Comparison of ENCODE assay signal across 8 cellular contexts in genomic region chr11:60334005-60334620, GRCh38. TPM values are rescaled to one million over a fixed set of nuclear protein-coding genes. Genes with fewer than 3 reads are reported as not detected.
DNase-seq lines count a peak whose midpoint lies in the region; ATAC-seq and TF ChIP-seq lines count a peak whose summit lies in the region.

No MANE protein-coding gene starts in this region.

- H2AFZ ChIP-seq in mammary epithelial cell (ENCODE audit: low read depth, low read length) = no peak overlapping the region

- peak; percentile 74 for TF ChIP-seq CTCF in WERI-Rb-1 (IDR thresholded peaks at IDR 0.05; ENCODE audit: low read depth, low read length)
- peak; percentile 65 to 80 for TF ChIP-seq CTCF in mammary epithelial cell (conservative IDR thresholded peaks at IDR 0.05 in 1 of 2, IDR thresholded peaks at IDR 0.05 in 1 of 2; ENCODE audit: extremely low read depth in 1 of 2, insufficient read depth in 1 of 2, low read depth in 1 of 2, low read length in 2 of 2)

- no peaks in the 10 kb centered on the region for H4K20me1 ChIP-seq in mammary epithelial cell (ENCODE audit: insufficient read depth, low read length)

- 0% methylated on average over 1 of the region's 2 CpGs for WGBS in mammary epithelial cell (ENCODE audit: low coverage, missing lambda C conversion rate)

- H3K9me3 ChIP-seq in WERI-Rb-1 (ENCODE audit: severe bottlenecking) (no peaks in the 10 kb centered on the region), mammary epithelial cell (replicated peaks; ENCODE audit: insufficient read depth, low read length) (no peaks in the 10 kb centered on the region)

- H3K27ac ChIP-seq in WERI-Rb-1 (no peak overlapping the region), mammary epithelial cell (ENCODE audit: insufficient read depth, low read depth, low read length) (no peak overlapping the region)

- no peak overlapping the region for H3K9ac ChIP-seq in mammary epithelial cell (ENCODE audit: insufficient read depth, low read length)

- dilution Hi-C loops in mammary epithelial cell (cut with HindIII; ENCODE audit: low sequenced_read_pairs) = no loop called here

- BruUV-seq in mammary epithelial cell (replicated peaks; lab: Mats Ljungman, UMichigan) = no TSS peak

- intact Hi-C loops in mammary epithelial cell (cut with micrococcal nuclease) = loop anchor here (1.0 kb wide), 1 partner anchor 284 kb away; no protein-coding TSS in a partner anchor

- H3K36me3 ChIP-seq in WERI-Rb-1 = no peaks in the 10 kb centered on the region
- no peaks in the 10 kb centered on the region for H3K36me3 ChIP-seq in mammary epithelial cell (ENCODE audit: insufficient read depth, low read length)

- DNase-seq in COLO829 (ENCODE audit: low spot score) = peak; percentile 67
- DNase-seq in NCI-H1048 (lab: John Stamatoyannopoulos, UW) = peak; percentile 3
- peak; percentile 73 for DNase-seq in WERI-Rb-1
- peak; percentile 58 for DNase-seq in mammary epithelial cell
- DNase-seq in left lobe of liver (ENCODE audit: low spot score) = peak; percentile 55
- peak; percentile 38 for DNase-seq in stimulated activated CD8-positive, alpha-beta memory T cell treated with anti-CD3 and anti-CD28 coated beads, Interleukin-12 subunit alpha, Interleukin-12 subunit beta, amount 100 ng/mL, for 1 hour (ENCODE audit: low read depth)
- DNase-seq in NCI-H128 (lab: John Stamatoyannopoulos, UW; ENCODE audit: unreplicated experiment) = no peak

- H3K4me2 ChIP-seq in mammary epithelial cell (ENCODE audit: insufficient read depth, low read depth, low read length) = no peak overlapping the region

- no peaks in the 10 kb centered on the region for H3K79me2 ChIP-seq in mammary epithelial cell (ENCODE audit: insufficient read depth, low read length)

- CTCF ChIA-PET in mammary epithelial cell (lab: Charles Lee; ENCODE audit: low non-redundant PET) = interaction anchor here (0.8 kb wide), 1 partner anchor 314 kb away, joined by 4 read pairs; no protein-coding TSS in a partner anchor

- H3K4me1 ChIP-seq in mammary epithelial cell (ENCODE audit: insufficient read depth, low read length) = no peaks in the 10 kb centered on the region

- in situ Hi-C loops in mammary epithelial cell (cut with MboI; ENCODE audit: low sequenced_read_pairs in 2 of 2) = no loop called here

- H3K27me3 ChIP-seq in WERI-Rb-1 (ENCODE audit: insufficient read depth, low read depth, severe bottlenecking) = peaks cover 9% of the 10 kb centered on the region
- H3K27me3 ChIP-seq in mammary epithelial cell (ENCODE audit: insufficient read depth, low read length) = peaks cover 2% of the 10 kb centered on the region

- H3K4me3 ChIP-seq in WERI-Rb-1 (ENCODE audit: low read depth, low read length) (no peak overlapping the region), mammary epithelial cell (replicated peaks in 1 of 3; ENCODE audit: insufficient read depth in 1 of 3, low read depth in 2 of 3, low read length in 3 of 3) (no peak overlapping the region)

- ATAC-seq in GM21619 (IDR thresholded peaks at IDR 0.05; ENCODE audit: unreplicated experiment) (peak; percentile 60), left lobe of liver (peak; percentile 92)

RNA-seq across cellular contexts. Expression of gene MS4A6E, which starts 7.1 kb away (rescaled TPM):
- total RNA-seq in mammary epithelial cell (not detected), left lobe of liver (not detected)
- polyA plus RNA-seq in mammary epithelial cell = not detected
- polyA minus RNA-seq in mammary epithelial cell = not detected

RNA-seq across cellular contexts. Expression of gene MS4A7, which starts 44.2 kb away (rescaled TPM):
- not detected for total RNA-seq in mammary epithelial cell
- not detected for polyA plus RNA-seq in mammary epithelial cell
- polyA minus RNA-seq in mammary epithelial cell = not detected
- total RNA-seq in left lobe of liver = 13.7 TPM

RNA-seq across cellular contexts. Expression of gene MS4A4A, which starts 53.6 kb away (rescaled TPM):
- total RNA-seq in mammary epithelial cell (not detected), left lobe of liver (5.6 TPM)
- not detected for polyA plus RNA-seq in mammary epithelial cell
- polyA minus RNA-seq in mammary epithelial cell = not detected

Comparison
In these comparisons a context has a peak if more than half of its experiments do, and no peak if none do; other contexts are left out.
1. RNA of gene MS4A7, which starts 44.2 kb away (total RNA-seq): 13.7 TPM in left lobe of liver (single experiment); not detected in mammary epithelial cell; every median in the first group is over 10 times any median in the second.